ENCODE assay signal across 8 cellular contexts in the genomic region with DNA sequence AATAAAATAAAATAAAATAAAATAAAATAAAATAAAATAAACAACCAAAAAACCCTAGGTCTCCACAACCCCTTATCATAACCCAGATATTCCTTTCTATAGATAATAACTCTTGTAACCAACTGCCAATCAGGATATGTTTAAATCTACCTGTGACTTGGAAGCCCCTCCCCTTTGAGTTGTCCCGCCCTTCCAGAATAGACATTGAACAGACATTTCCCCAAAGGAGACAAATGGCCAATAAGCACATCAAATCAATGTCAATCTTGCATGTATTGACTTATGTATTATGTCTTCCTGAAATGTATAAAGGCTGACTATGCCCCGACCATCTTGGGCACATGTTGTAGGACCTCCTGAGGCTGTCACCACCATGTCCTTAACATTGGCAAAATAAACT. TPM values are rescaled to one million over a fixed set of nuclear protein-coding genes. Genes with fewer than 3 reads are reported as not detected.
DNase-seq lines count a peak whose midpoint lies in the region; FAIRE-seq and TF ChIP-seq lines count a peak whose summit lies in the region.

No MANE protein-coding gene starts in this region.

- H3K4me1 ChIP-seq in kidney (ENCODE audit: control insufficient read depth in 1 of 2, insufficient read depth in 1 of 2, low read depth in 1 of 2, low read length in 2 of 2) (peaks cover 0 to 10% of the 10 kb centered on the region in 2 donors), tibial artery (peaks cover 0 to 31% (median 19%) of the 10 kb centered on the region in 4 donors)

- H3K4me3 ChIP-seq in AG04449 (ENCODE audit: low read depth, low read length): peak overlapping the region; percentile 87
- peak overlapping the region; percentile 80 for H3K4me3 ChIP-seq in HFF-Myc (replicated peaks; ENCODE audit: low read depth, low read length)
- peak overlapping the region; percentile 70 to 77 for H3K4me3 ChIP-seq in kidney (ENCODE audit: low read length in 2 of 2)
- peak overlapping the region; percentile 66 to 77 for H3K4me3 ChIP-seq in tibial artery

- H3K9me3 ChIP-seq in kidney (ENCODE audit: control insufficient read depth in 1 of 2, low read length in 2 of 2) (no peaks in the 10 kb centered on the region), tibial artery (no peaks in the 10 kb centered on the region)

- peak overlapping the region; percentile 98 for H3K4me3 Mint-ChIP-seq in activated T-helper 2 cell treated with anti-CD3 and anti-CD28 coated beads, Interferon-gamma antibody, Interleukin-2, Interleukin-4, amounts not matched to agents 10 μg/mL and 5 μg/mL and 100 μg/mL, durations not matched to agents 14 hours and 24 hours and 36 hours (ENCODE audit: low read depth)

- peaks cover 13 to 21% of the 10 kb centered on the region in 2 donors for H3K36me3 ChIP-seq in kidney (ENCODE audit: control insufficient read depth in 1 of 2, insufficient read depth in 2 of 2, low read length in 2 of 2)
- peaks cover 20 to 24% (median 22%) of the 10 kb centered on the region in 3 donors for H3K36me3 ChIP-seq in tibial artery

- H3K27me3 Mint-ChIP-seq in activated T-helper 2 cell treated with anti-CD3 and anti-CD28 coated beads, Interferon-gamma antibody, Interleukin-2, Interleukin-4, amounts not matched to agents 10 μg/mL and 5 μg/mL and 100 μg/mL, durations not matched to agents 14 hours and 24 hours and 36 hours (ENCODE audit: low read depth): no peaks in the 10 kb centered on the region

- H3K27ac Mint-ChIP-seq in activated T-helper 2 cell treated with anti-CD3 and anti-CD28 coated beads, Interferon-gamma antibody, Interleukin-2, Interleukin-4, amounts not matched to agents 10 μg/mL and 5 μg/mL and 100 μg/mL, durations not matched to agents 14 hours and 24 hours and 36 hours: peak overlapping the region; percentile 97

- peak overlapping the region; percentile 44 to 71 for H3K9ac ChIP-seq in kidney (ENCODE audit: low read length in 2 of 2)

- peaks cover 20% of the 10 kb centered on the region for H3K36me3 Mint-ChIP-seq in activated T-helper 2 cell treated with anti-CD3 and anti-CD28 coated beads, Interferon-gamma antibody, Interleukin-2, Interleukin-4, amounts not matched to agents 10 μg/mL and 5 μg/mL and 100 μg/mL, durations not matched to agents 14 hours and 24 hours and 36 hours (ENCODE audit: low read depth)

- DNase-seq in AG04449 (ENCODE audit: low read depth, low spot score) (no peak), HFF-Myc (ENCODE audit: extremely low read depth, low read depth) (no peak), kidney (peak; percentile 9), tibial artery (peak in 1 of 2 donors; percentile 43), NK-92 (lab: John Stamatoyannopoulos, UW; ENCODE audit: unreplicated experiment) (no peak)
- no peak for DNase-seq in activated T-helper 2 cell treated with anti-CD3 and anti-CD28 coated beads, Interferon-gamma antibody, Interleukin-2, Interleukin-4, amounts not matched to agents 10 μg/mL and 5 μg/mL and 100 μg/mL, durations not matched to agents 14 hours and 24 hours and 36 hours (ENCODE audit: low spot score)
- DNase-seq in stimulated activated CD4-positive, alpha-beta T cell treated with anti-CD3 and anti-CD28 coated beads, Interleukin-15, amount 100 ng/mL, for 24 hours: no peak
- DNase-seq in effector CD8-positive, alpha-beta T cell (lab: John Stamatoyannopoulos, UW): no peak

- TF ChIP-seq CTCF in AG04449 (IDR thresholded peaks at IDR 0.05; ENCODE audit: insufficient read depth, low read length, missing control alignments): no peak
- TF ChIP-seq CTCF in HFF-Myc (IDR thresholded peaks at IDR 0.05; ENCODE audit: low read depth, low read length, missing control alignments): no peak
- no peak for TF ChIP-seq CTCF in kidney (IDR thresholded peaks at IDR 0.05; ENCODE audit: borderline replicate concordance, extremely low read depth, insufficient read depth)
- TF ChIP-seq CTCF in tibial artery (IDR thresholded peaks at IDR 0.05): no peak

- H3K27me3 ChIP-seq in tibial artery: no peaks in the 10 kb centered on the region

- no peaks in the 10 kb centered on the region for H3K9me3 Mint-ChIP-seq in activated T-helper 2 cell treated with anti-CD3 and anti-CD28 coated beads, Interferon-gamma antibody, Interleukin-2, Interleukin-4, amounts not matched to agents 10 μg/mL and 5 μg/mL and 100 μg/mL, durations not matched to agents 14 hours and 24 hours and 36 hours

- intact Hi-C loops in activated T-helper 2 cell treated with anti-CD3 and anti-CD28 coated beads, Interferon-gamma antibody, Interleukin-2, Interleukin-4, amounts not matched to agents 10 μg/mL and 5 μg/mL and 100 μg/mL, durations not matched to agents 14 hours and 24 hours and 36 hours (cut with micrococcal nuclease): loop anchor here (5.0 to 10.0 kb wide), 4 partner anchors 131 to 1189 kb away; a partner anchor contains a TSS
- intact Hi-C loops in kidney (cut with DNase I): no loop called here
- intact Hi-C loops in tibial artery (cut with DNase I; ENCODE audit: low total_unique reads): loop anchor here (5.0 kb wide), 1 partner anchor 131 kb away; no protein-coding TSS in a partner anchor

- POLR2A ChIA-PET in AG04449 (lab: Yijun Ruan, JAX): interaction anchor here (0.8 to 2.5 kb wide), 7 partner anchors 11 to 71 kb away, joined by 3 to 39 read pairs (median 9); a partner anchor contains a TSS

- H3K4me1 Mint-ChIP-seq in activated T-helper 2 cell treated with anti-CD3 and anti-CD28 coated beads, Interferon-gamma antibody, Interleukin-2, Interleukin-4, amounts not matched to agents 10 μg/mL and 5 μg/mL and 100 μg/mL, durations not matched to agents 14 hours and 24 hours and 36 hours (ENCODE audit: low read depth): peaks cover 24% of the 10 kb centered on the region

- no peak for FAIRE-seq in kidney (lab: Jason Lieb, UNC)

- CTCF ChIA-PET in AG04449 (lab: Yijun Ruan, JAX): interaction anchor here (1.3 to 4.4 kb wide), 5 partner anchors 8 to 136 kb away, joined by 4 to 42 read pairs (median 10); a partner anchor contains a TSS

- H3K27ac ChIP-seq in kidney (ENCODE audit: low read depth in 2 of 2, low read length in 2 of 2) (peak overlapping the region; percentile 95 to 96), tibial artery (peak overlapping the region; percentile 90 to 98)

RNA-seq across cellular contexts. Expression of a gene that starts 1.5 kb away (rescaled TPM):
- 18.9 and 22.6 TPM in 2 replicates for total RNA-seq in activated T-helper 2 cell treated with anti-CD3 and anti-CD28 coated beads, Interferon-gamma antibody, Interleukin-2, Interleukin-4, amounts not matched to agents 10 μg/mL and 5 μg/mL and 100 μg/mL, durations not matched to agents 14 hours and 24 hours and 36 hours
- total RNA-seq in kidney: 36.7 TPM
- polyA plus RNA-seq in kidney (ENCODE audit: insufficient read depth, low read depth, low replicate concordance): 7.1 TPM

RNA-seq across cellular contexts. Expression of a gene that starts 10.2 kb away (rescaled TPM):
- total RNA-seq in activated T-helper 2 cell treated with anti-CD3 and anti-CD28 coated beads, Interferon-gamma antibody, Interleukin-2, Interleukin-4, amounts not matched to agents 10 μg/mL and 5 μg/mL and 100 μg/mL, durations not matched to agents 14 hours and 24 hours and 36 hours: not detected in 2 replicates
- total RNA-seq in kidney: 51.1 TPM
- polyA plus RNA-seq in kidney (ENCODE audit: insufficient read depth, low read depth, low replicate concordance): 27.6 TPM

RNA-seq across cellular contexts. Expression of a gene that starts 14.3 kb away (rescaled TPM):
- total RNA-seq in activated T-helper 2 cell treated with anti-CD3 and anti-CD28 coated beads, Interferon-gamma antibody, Interleukin-2, Interleukin-4, amounts not matched to agents 10 μg/mL and 5 μg/mL and 100 μg/mL, durations not matched to agents 14 hours and 24 hours and 36 hours: 6.7 TPM in 2 replicates
- total RNA-seq in kidney: 32.1 TPM
- 67.5 TPM for polyA plus RNA-seq in kidney (ENCODE audit: insufficient read depth, low read depth, low replicate concordance)

RNA-seq across cellular contexts. Expression of a gene that starts 34.2 kb away (rescaled TPM):
- 0.16 and 0.32 TPM in 2 replicates for total RNA-seq in activated T-helper 2 cell treated with anti-CD3 and anti-CD28 coated beads, Interferon-gamma antibody, Interleukin-2, Interleukin-4, amounts not matched to agents 10 μg/mL and 5 μg/mL and 100 μg/mL, durations not matched to agents 14 hours and 24 hours and 36 hours
- total RNA-seq in kidney: 7.3 TPM
- polyA plus RNA-seq in kidney (ENCODE audit: insufficient read depth, low read depth, low replicate concordance): 0.99 TPM

Comparison
In these comparisons a context has a peak if more than half of its experiments do, and no peak if none do; other contexts are left out.
1. RNA of a gene that starts 10.2 kb away (total RNA-seq): 51.1 TPM in kidney (single experiment); not detected in activated T-helper 2 cell treated with anti-CD3 and anti-CD28 coated beads, Interferon-gamma antibody, Interleukin-2, Interleukin-4, amounts not matched to agents 10 μg/mL and 5 μg/mL and 100 μg/mL, durations not matched to agents 14 hours and 24 hours and 36 hours; every median in the first group is over 10 times any median in the second.
2. Peak in every context shown above with its lines, with median percentiles within 50 percentile points of each other: H3K4me3 ChIP-seq.